In the genomic region with DNA sequence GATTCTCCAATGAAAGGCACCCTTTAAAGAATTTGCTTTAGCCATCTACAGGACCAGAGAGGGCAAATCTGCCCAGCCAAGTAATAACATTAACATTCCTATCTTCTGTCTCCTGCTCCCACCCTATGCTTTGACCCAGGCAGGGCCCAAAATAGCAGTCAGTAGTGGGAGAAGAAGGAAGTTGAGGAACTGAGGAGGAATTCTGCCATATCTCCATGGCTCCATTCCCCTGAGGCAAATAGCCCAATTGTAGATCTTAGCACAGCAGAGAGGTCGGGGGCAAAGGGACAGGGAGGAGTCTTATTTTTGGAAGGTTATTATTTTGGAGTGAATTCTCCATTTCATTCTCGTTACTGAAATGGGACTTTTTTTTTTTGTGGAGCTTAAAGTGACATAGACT, we compare ENCODE assay signal across 2 cellular contexts.
TF ChIP-seq lines count a peak whose summit lies in the region.

No MANE protein-coding gene starts in this region.

TF ChIP-seq in SK-N-SH, 30 proteins besides CTCF, POLR2A, EP300 and RAD21 (continued from another document):
- TF ChIP-seq, protein P1, sequence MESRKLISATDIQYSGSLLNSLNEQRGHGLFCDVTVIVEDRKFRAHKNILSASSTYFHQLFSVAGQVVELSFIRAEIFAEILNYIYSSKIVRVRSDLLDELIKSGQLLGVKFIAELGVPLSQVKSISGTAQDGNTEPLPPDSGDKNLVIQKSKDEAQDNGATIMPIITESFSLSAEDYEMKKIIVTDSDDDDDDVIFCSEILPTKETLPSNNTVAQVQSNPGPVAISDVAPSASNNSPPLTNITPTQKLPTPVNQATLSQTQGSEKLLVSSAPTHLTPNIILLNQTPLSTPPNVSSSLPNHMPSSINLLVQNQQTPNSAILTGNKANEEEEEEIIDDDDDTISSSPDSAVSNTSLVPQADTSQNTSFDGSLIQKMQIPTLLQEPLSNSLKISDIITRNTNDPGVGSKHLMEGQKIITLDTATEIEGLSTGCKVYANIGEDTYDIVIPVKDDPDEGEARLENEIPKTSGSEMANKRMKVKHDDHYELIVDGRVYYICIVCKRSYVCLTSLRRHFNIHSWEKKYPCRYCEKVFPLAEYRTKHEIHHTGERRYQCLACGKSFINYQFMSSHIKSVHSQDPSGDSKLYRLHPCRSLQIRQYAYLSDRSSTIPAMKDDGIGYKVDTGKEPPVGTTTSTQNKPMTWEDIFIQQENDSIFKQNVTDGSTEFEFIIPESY (IDR thresholded peaks at IDR 0.05; ENCODE audit: borderline replicate concordance, low read depth) = no peak
- no peak for TF ChIP-seq GATA2 (CRISPR knock-in tag; IDR thresholded peaks at IDR 0.05)
- TF ChIP-seq, protein P2, sequence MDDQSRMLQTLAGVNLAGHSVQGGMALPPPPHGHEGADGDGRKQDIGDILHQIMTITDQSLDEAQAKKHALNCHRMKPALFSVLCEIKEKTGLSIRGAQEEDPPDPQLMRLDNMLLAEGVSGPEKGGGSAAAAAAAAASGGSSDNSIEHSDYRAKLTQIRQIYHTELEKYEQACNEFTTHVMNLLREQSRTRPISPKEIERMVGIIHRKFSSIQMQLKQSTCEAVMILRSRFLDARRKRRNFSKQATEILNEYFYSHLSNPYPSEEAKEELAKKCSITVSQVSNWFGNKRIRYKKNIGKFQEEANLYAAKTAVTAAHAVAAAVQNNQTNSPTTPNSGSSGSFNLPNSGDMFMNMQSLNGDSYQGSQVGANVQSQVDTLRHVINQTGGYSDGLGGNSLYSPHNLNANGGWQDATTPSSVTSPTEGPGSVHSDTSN (IDR thresholded peaks at IDR 0.05) = no peak
- TF ChIP-seq RFX5 (IDR thresholded peaks at IDR 0.05; ENCODE audit: low read length) = no peak
- no peak for TF ChIP-seq NRF1 (IDR thresholded peaks at IDR 0.05; ENCODE audit: low read depth, low read length)
- TF ChIP-seq RCOR1 (IDR thresholded peaks at IDR 0.05; ENCODE audit: low read length) = no peak
- no peak for TF ChIP-seq SMC3 (IDR thresholded peaks at IDR 0.05; ENCODE audit: low read depth, low read length)

TF ChIP-seq in SK-N-SH treated with all-trans-retinoic acid at 6 μM for 48 hours, 23 proteins besides CTCF, POLR2A, EP300 and RAD21 (continued from another document):
- TF ChIP-seq, protein P3, sequence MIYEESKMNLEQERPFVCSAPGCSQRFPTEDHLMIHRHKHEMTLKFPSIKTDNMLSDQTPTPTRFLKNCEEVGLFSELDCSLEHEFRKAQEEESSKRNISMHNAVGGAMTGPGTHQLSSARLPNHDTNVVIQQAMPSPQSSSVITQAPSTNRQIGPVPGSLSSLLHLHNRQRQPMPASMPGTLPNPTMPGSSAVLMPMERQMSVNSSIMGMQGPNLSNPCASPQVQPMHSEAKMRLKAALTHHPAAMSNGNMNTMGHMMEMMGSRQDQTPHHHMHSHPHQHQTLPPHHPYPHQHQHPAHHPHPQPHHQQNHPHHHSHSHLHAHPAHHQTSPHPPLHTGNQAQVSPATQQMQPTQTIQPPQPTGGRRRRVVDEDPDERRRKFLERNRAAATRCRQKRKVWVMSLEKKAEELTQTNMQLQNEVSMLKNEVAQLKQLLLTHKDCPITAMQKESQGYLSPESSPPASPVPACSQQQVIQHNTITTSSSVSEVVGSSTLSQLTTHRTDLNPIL (CRISPR knock-in tag; IDR thresholded peaks at IDR 0.05; ENCODE audit: low read depth) = no peak
- no peak for TF ChIP-seq ESRRG (CRISPR knock-in tag; IDR thresholded peaks at IDR 0.05)
- no peak for TF ChIP-seq ZNF8 (CRISPR knock-in tag; IDR thresholded peaks at IDR 0.05)
- TF ChIP-seq ZC3H10 (CRISPR knock-in tag; IDR thresholded peaks at IDR 0.05) = no peak
- TF ChIP-seq, protein P4, sequence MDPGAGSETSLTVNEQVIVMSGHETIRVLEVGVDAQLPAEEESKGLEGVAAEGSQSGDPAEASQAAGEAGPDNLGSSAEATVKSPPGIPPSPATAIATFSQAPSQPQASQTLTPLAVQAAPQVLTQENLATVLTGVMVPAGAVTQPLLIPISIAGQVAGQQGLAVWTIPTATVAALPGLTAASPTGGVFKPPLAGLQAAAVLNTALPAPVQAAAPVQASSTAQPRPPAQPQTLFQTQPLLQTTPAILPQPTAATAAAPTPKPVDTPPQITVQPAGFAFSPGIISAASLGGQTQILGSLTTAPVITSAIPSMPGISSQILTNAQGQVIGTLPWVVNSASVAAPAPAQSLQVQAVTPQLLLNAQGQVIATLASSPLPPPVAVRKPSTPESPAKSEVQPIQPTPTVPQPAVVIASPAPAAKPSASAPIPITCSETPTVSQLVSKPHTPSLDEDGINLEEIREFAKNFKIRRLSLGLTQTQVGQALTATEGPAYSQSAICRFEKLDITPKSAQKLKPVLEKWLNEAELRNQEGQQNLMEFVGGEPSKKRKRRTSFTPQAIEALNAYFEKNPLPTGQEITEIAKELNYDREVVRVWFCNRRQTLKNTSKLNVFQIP (CRISPR knock-in tag; IDR thresholded peaks at IDR 0.05; ENCODE audit: borderline replicate concordance, low read depth) = no peak
- TF ChIP-seq GLIS3 (CRISPR knock-in tag; IDR thresholded peaks at IDR 0.05) = no peak
- TF ChIP-seq ARNTL (CRISPR knock-in tag; IDR thresholded peaks at IDR 0.05; ENCODE audit: borderline replicate concordance, low read depth) = no peak
- TF ChIP-seq, protein P5, sequence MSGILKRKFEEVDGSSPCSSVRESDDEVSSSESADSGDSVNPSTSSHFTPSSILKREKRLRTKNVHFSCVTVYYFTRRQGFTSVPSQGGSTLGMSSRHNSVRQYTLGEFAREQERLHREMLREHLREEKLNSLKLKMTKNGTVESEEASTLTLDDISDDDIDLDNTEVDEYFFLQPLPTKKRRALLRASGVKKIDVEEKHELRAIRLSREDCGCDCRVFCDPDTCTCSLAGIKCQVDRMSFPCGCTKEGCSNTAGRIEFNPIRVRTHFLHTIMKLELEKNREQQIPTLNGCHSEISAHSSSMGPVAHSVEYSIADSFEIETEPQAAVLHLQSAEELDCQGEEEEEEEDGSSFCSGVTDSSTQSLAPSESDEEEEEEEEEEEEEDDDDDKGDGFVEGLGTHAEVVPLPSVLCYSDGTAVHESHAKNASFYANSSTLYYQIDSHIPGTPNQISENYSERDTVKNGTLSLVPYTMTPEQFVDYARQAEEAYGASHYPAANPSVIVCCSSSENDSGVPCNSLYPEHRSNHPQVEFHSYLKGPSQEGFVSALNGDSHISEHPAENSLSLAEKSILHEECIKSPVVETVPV (CRISPR knock-in tag; IDR thresholded peaks at IDR 0.05) = no peak
